ENCODE assay signal across 1 cellular context in the genomic region with DNA sequence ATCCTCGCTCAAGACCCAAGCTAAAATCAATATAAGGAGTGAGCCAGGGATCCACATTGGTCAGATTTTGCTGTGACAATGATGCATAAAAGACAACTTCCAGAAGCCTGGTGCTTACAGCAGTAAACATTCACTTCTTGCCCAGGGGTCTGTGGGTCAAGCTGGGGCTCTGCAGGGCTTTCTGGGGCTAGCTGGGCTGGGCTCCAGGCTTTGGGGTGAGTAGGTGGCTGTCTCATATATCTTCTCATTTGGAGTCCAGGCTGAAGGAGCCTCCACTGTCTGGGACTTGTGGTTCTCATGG.
TF ChIP-seq lines count a peak whose summit lies in the region.

No MANE protein-coding gene starts in this region.

TF ChIP-seq in WTC11, 78 proteins besides CTCF, POLR2A, EP300 and RAD21 (continued from another document):
- TF ChIP-seq, protein P1, sequence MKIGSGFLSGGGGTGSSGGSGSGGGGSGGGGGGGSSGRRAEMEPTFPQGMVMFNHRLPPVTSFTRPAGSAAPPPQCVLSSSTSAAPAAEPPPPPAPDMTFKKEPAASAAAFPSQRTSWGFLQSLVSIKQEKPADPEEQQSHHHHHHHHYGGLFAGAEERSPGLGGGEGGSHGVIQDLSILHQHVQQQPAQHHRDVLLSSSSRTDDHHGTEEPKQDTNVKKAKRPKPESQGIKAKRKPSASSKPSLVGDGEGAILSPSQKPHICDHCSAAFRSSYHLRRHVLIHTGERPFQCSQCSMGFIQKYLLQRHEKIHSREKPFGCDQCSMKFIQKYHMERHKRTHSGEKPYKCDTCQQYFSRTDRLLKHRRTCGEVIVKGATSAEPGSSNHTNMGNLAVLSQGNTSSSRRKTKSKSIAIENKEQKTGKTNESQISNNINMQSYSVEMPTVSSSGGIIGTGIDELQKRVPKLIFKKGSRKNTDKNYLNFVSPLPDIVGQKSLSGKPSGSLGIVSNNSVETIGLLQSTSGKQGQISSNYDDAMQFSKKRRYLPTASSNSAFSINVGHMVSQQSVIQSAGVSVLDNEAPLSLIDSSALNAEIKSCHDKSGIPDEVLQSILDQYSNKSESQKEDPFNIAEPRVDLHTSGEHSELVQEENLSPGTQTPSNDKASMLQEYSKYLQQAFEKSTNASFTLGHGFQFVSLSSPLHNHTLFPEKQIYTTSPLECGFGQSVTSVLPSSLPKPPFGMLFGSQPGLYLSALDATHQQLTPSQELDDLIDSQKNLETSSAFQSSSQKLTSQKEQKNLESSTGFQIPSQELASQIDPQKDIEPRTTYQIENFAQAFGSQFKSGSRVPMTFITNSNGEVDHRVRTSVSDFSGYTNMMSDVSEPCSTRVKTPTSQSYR (CRISPR knock-in tag; IDR thresholded peaks at IDR 0.05): no peak
- no peak for TF ChIP-seq ZNF138 (CRISPR knock-in tag; conservative IDR thresholded peaks at IDR 0.05)
- TF ChIP-seq ATF1 (CRISPR knock-in tag; IDR thresholded peaks at IDR 0.05): no peak
- no peak for TF ChIP-seq CREB1 (CRISPR knock-in tag; IDR thresholded peaks at IDR 0.05)
- TF ChIP-seq, protein P2, sequence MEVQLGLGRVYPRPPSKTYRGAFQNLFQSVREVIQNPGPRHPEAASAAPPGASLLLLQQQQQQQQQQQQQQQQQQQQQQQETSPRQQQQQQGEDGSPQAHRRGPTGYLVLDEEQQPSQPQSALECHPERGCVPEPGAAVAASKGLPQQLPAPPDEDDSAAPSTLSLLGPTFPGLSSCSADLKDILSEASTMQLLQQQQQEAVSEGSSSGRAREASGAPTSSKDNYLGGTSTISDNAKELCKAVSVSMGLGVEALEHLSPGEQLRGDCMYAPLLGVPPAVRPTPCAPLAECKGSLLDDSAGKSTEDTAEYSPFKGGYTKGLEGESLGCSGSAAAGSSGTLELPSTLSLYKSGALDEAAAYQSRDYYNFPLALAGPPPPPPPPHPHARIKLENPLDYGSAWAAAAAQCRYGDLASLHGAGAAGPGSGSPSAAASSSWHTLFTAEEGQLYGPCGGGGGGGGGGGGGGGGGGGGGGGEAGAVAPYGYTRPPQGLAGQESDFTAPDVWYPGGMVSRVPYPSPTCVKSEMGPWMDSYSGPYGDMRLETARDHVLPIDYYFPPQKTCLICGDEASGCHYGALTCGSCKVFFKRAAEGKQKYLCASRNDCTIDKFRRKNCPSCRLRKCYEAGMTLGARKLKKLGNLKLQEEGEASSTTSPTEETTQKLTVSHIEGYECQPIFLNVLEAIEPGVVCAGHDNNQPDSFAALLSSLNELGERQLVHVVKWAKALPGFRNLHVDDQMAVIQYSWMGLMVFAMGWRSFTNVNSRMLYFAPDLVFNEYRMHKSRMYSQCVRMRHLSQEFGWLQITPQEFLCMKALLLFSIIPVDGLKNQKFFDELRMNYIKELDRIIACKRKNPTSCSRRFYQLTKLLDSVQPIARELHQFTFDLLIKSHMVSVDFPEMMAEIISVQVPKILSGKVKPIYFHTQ (CRISPR knock-in tag; IDR thresholded peaks at IDR 0.05): no peak
